In the genomic region with DNA sequence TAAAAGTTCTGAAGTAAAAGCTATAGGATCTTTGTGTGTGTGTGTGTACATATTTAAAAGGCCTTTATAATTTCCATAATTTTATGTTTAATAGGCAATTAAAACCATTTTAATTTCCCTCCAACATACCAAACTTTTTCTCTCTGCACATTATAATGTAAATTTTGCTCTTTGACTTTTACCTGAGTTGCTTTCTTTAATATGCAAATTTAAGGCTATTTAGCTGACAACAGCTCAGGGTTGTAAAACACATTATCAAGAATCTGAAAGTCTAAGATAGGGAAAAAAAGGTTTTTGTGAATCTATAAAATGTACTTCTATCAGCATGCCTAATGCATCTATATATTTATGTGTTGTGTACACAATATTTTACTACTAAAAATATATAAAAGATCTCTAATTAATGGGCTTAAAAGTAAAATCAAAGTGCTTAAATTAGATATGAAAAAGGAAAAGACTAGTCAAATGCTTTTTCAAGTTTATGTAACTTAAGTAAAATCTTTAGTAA, we compare ENCODE assay signal across 28 cellular contexts.
"Had no signal": no experiment of that assay in that cellular context is flagged by ENCODE, and none has a peak within 500 bp of the region (broad histone marks: within the 10 kb centered on the region; RNA-seq: fewer than 3 reads in every experiment).

No MANE protein-coding gene starts in this region.

- H3K36me3 ChIP-seq: adrenal gland, ascending aorta, brain microvascular endothelial cell, ovary, prostate gland had no signal

- H3K27me3 Mint-ChIP-seq: dendritic cell treated with granulocyte-macrophage colony-stimulating factor and Interleukin-4, amounts not matched to agents 40 ng/mL and 50 ng/mL, for 4 days; type B pancreatic cell had no signal

- H3K4me3 ChIP-seq: adrenal gland, ascending aorta, ovary, prostate gland, testis had no signal

- H3K27me3 ChIP-seq: adrenal gland, ascending aorta, brain microvascular endothelial cell, ovary, testis had no signal

- H3K4me1 Mint-ChIP-seq: activated B cell treated with CpG ODN at 0.5 μM for 24 hours; naive thymus-derived CD8-positive, alpha-beta T cell had no signal

- H3K4me3 Mint-ChIP-seq: activated B cell treated with CpG ODN at 0.5 μM for 24 hours; activated CD4-positive, alpha-beta T cell treated with anti-CD3 and anti-CD28 coated beads for 36 hours; activated naive CD8-positive, alpha-beta T cell; activated T-cell treated with anti-CD3 and anti-CD28 coated beads, Interleukin-2, amount 50 U/mL, for 4 hours; dendritic cell treated with granulocyte-macrophage colony-stimulating factor and Interleukin-4, amounts not matched to agents 40 ng/mL and 50 ng/mL, for 4 days; mesothelial cell of epicardium; naive thymus-derived CD8-positive, alpha-beta T cell; type B pancreatic cell had no signal

- DNase-seq: activated B cell treated with CpG ODN at 0.5 μM for 24 hours; activated CD4-positive, alpha-beta T cell treated with anti-CD3 and anti-CD28 coated beads for 36 hours; activated CD4-positive, alpha-beta T cell treated with anti-CD3 and anti-CD28 coated beads, Interleukin-2, amount 50 U/mL, for 4 hours; activated CD8-positive, alpha-beta memory T cell treated with anti-CD3 and anti-CD28 coated beads for 24 hours; activated CD8-positive, alpha-beta memory T cell treated with anti-CD3 and anti-CD28 coated beads, Interleukin-2, amount 50 U/mL, for 48 hours; activated naive CD4-positive, alpha-beta T cell; activated T-cell treated with anti-CD3 and anti-CD28 coated beads, Interleukin-2, amount 50 U/mL, for 4 hours; adrenal gland; caudate nucleus; effector CD4-positive, alpha-beta T cell; foreskin melanocyte; left ventricle myocardium superior; mammary epithelial cell; naive thymus-derived CD8-positive, alpha-beta T cell; ovary; stimulated activated CD4-positive, alpha-beta T cell treated with anti-CD3 and anti-CD28 coated beads, Interleukin-4, amount 100 ng/mL, for 1 hour; stimulated activated naive CD4-positive, alpha-beta T cell; T1000; testis had no signal

- H3K27ac ChIP-seq: adrenal gland, ascending aorta, brain microvascular endothelial cell, ovary, prostate gland, testis had no signal

- H3K9me3 ChIP-seq: adrenal gland, ascending aorta, ovary, prostate gland, testis had no signal

- H3K27ac Mint-ChIP-seq: activated B cell treated with CpG ODN at 0.5 μM for 24 hours; activated CD4-positive, alpha-beta T cell treated with anti-CD3 and anti-CD28 coated beads for 36 hours; activated naive CD8-positive, alpha-beta T cell; activated T-helper 2 cell treated with anti-CD3 and anti-CD28 coated beads, Interferon-gamma antibody, Interleukin-2, Interleukin-4, amounts not matched to agents 10 μg/mL and 5 μg/mL and 100 μg/mL, durations not matched to agents 14 hours and 24 hours and 36 hours; dendritic cell treated with granulocyte-macrophage colony-stimulating factor and Interleukin-4, amounts not matched to agents 40 ng/mL and 50 ng/mL, for 4 days; mesothelial cell of epicardium; naive thymus-derived CD8-positive, alpha-beta T cell; type B pancreatic cell had no signal

- H3K9me3 Mint-ChIP-seq: activated T-cell treated with anti-CD3 and anti-CD28 coated beads, Interleukin-2, amount 50 U/mL, for 4 hours; type B pancreatic cell had no signal

- ATAC-seq: left ventricle myocardium superior had no signal

- H3K4me1 ChIP-seq: adrenal gland, ascending aorta, prostate gland, testis had no signal

- FAIRE-seq: endothelial cell of umbilical vein had no signal

- H3K36me3 Mint-ChIP-seq: type B pancreatic cell had no signal
